Comparison of ENCODE assay signal across 8 cellular contexts in the genomic region with DNA sequence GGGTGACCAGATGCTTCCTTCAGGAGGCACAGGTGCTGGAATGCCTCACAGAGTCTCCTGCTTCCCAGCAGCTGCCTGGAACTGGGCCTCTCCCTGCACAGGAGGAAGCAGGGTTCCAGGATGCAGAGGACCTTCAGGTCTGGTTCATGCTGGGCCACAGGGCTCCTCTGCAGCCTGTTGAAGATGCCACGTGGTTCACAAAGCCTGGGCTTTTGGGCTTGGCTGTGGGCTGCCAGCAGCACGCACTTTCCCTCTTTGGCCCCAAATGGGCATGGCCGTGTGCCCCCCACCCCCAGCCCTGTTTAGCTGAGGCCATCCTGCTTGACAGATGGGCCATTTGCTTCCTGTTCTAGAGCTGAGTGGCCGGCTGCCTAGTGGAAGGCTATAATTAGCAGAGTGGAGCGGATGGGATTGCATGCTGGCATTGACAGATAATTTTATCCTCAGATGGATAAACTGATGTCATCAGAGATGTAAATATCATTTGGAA. TPM values are rescaled to one million over a fixed set of nuclear protein-coding genes. Genes with fewer than 3 reads are reported as not detected.
A peak's percentile ranks its signal among the peaks of the same experiment; 100 is the strongest.
DNase-seq lines count a peak whose midpoint lies in the region; ATAC-seq and TF ChIP-seq lines count a peak whose summit lies in the region.

No MANE protein-coding gene starts in this region.

- H3K4me1 Mint-ChIP-seq in mesothelial cell of epicardium, result peaks cover 24% of the 10 kb centered on the region

- peaks cover 41 to 74% (median 55%) of the 10 kb centered on the region in 4 donors for H3K4me1 ChIP-seq in upper lobe of left lung

- 9 to 32% methylated on average over 2 to 5 of the region's 5 CpGs for WGBS in upper lobe of left lung, 2 donors

- DNase-seq in NCI-H1092 (lab: John Stamatoyannopoulos, UW) (peak; percentile 40), NCI-H1092 treated with DMSO at 0.1 percent for 48 hours (lab: John Stamatoyannopoulos, UW) (no peak), cerebellum (ENCODE audit: low spot score) (peak; percentile 91), mesothelial cell of epicardium (ENCODE audit: low spot score in 2 of 2, unreplicated experiment in 2 of 2) (no peak), upper lobe of left lung (peak in 1 of 2 donors; percentile 39), CD1c-positive myeloid dendritic cell (ENCODE audit: extremely low spot score) (no peak), COLO829 (ENCODE audit: low spot score) (no peak)
- no peak for DNase-seq in activated CD4-positive, alpha-beta T cell treated with anti-CD3 and anti-CD28 coated beads for 1 hour

- H3K27ac Mint-ChIP-seq in mesothelial cell of epicardium, result peak overlapping the region; percentile 80

- H3K9me3 Mint-ChIP-seq in mesothelial cell of epicardium, result no peaks in the 10 kb centered on the region

- H3K9me3 ChIP-seq in upper lobe of left lung, result no peaks in the 10 kb centered on the region

- peak in 2 of 4 donors; percentile 60 to 63 for TF ChIP-seq EP300 in upper lobe of left lung (IDR thresholded peaks at IDR 0.05)

- no peaks in the 10 kb centered on the region for H3K27me3 Mint-ChIP-seq in mesothelial cell of epicardium (ENCODE audit: low read depth)

- no peak overlapping the region for H3K4me3 Mint-ChIP-seq in mesothelial cell of epicardium

- no peak for TF ChIP-seq POLR2A in upper lobe of left lung (IDR thresholded peaks at IDR 0.05)

- peaks cover 0 to 6% (median 0%) of the 10 kb centered on the region in 4 donors for H3K36me3 ChIP-seq in upper lobe of left lung

- H3K27ac ChIP-seq in upper lobe of left lung, result peak overlapping the region; percentile 57 to 88 (median 81)

- no peaks in the 10 kb centered on the region for H3K36me3 Mint-ChIP-seq in mesothelial cell of epicardium

- H3K4me3 ChIP-seq in upper lobe of left lung, result no peak overlapping the region

- peak in 1 of 2 donors; percentile 58 for ATAC-seq in upper lobe of left lung (ENCODE audit: low FRiP score in 2 of 2)

- H3K27me3 ChIP-seq in upper lobe of left lung, result no peaks in the 10 kb centered on the region

- TF ChIP-seq CTCF in mesothelial cell of epicardium (IDR thresholded peaks at IDR 0.05; ENCODE audit: unreplicated experiment) (no peak), upper lobe of left lung (IDR thresholded peaks at IDR 0.05) (no peak)

RNA-seq across cellular contexts. Expression of gene TSPAN15, which starts 28.0 kb away (rescaled TPM):
- 15.1 TPM for total RNA-seq in cerebellum
- 17.7 to 20.9 TPM (median 19.7 TPM) in 3 replicates for total RNA-seq in mesothelial cell of epicardium
- total RNA-seq in upper lobe of left lung, result 10 to 100 TPM; 19.9 to 69.5 (median 63.0) TPM

Comparison
In these comparisons a context has a peak if more than half of its experiments do, and no peak if none do; other contexts are left out.
1. DNase-seq: peak in NCI-H1092 (single experiment) and cerebellum (single experiment); none in NCI-H1092 treated with DMSO at 0.1 percent for 48 hours (single experiment), mesothelial cell of epicardium (0 of 2), activated CD4-positive, alpha-beta T cell treated with anti-CD3 and anti-CD28 coated beads for 1 hour (single experiment), CD1c-positive myeloid dendritic cell (single experiment) and COLO829 (single experiment).